ENCODE assay signal across 27 cellular contexts in the genomic region with DNA sequence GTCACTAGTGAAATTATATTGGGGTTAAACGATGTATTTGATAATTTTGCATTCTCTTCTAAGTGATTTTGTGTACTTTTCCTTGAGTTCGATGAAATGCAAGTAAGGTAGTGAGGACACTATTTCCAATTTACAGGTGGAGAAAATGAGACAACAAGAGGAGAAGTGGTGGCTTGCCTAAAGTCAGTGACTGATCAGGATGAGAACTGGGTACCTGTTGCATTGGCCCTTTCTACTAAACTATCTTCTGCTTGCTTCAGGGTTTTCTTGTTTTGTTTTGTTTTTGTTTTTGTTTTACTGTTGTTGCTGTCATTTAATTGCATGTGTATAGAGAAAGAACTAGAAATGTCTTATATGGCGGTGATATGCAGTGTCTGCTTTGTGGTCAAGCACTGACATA.
"Had no signal": no experiment of that assay in that cellular context is flagged by ENCODE, and none has a peak within 500 bp of the region (broad histone marks: within the 10 kb centered on the region; RNA-seq: fewer than 3 reads in every experiment).

No MANE protein-coding gene starts in this region.

- H3K9me3 Mint-ChIP-seq: immature natural killer cell; mesothelial cell of epicardium; naive B cell; natural killer cell; nephron progenitor cell; stimulated activated effector memory CD8-positive, alpha-beta T cell treated with anti-CD3 and anti-CD28 coated beads, Interleukin-12 subunit alpha, Interleukin-12 subunit beta, amount 100 ng/mL, for 72 hours; stimulated activated naive CD8-positive, alpha-beta T cell treated with anti-CD3 and anti-CD28 coated beads, Interleukin-15, Interleukin-2, amounts not matched to agents 100 ng/mL and 50 ng/mL, for 24 hours had no signal

- H3K9me3 ChIP-seq: left lung, ovary, prostate gland, suprapubic skin, thoracic aorta, tibial artery, upper lobe of right lung had no signal

- H3K27ac Mint-ChIP-seq: immature natural killer cell; mesothelial cell of epicardium; naive B cell; natural killer cell; nephron progenitor cell; stimulated activated effector memory CD8-positive, alpha-beta T cell treated with anti-CD3 and anti-CD28 coated beads, Interleukin-12 subunit alpha, Interleukin-12 subunit beta, amount 100 ng/mL, for 72 hours; stimulated activated naive CD8-positive, alpha-beta T cell treated with anti-CD3 and anti-CD28 coated beads, Interleukin-15, Interleukin-2, amounts not matched to agents 100 ng/mL and 50 ng/mL, for 24 hours had no signal

- H3K27me3 ChIP-seq: left lung, ovary, suprapubic skin, upper lobe of right lung had no signal

- H3K36me3 ChIP-seq: left lung, ovary, prostate gland, suprapubic skin, thoracic aorta, tibial artery, upper lobe of right lung had no signal

- H3K4me1 Mint-ChIP-seq: mesothelial cell of epicardium; nephron progenitor cell; stimulated activated effector memory CD8-positive, alpha-beta T cell treated with anti-CD3 and anti-CD28 coated beads, Interleukin-12 subunit alpha, Interleukin-12 subunit beta, amount 100 ng/mL, for 72 hours had no signal

- DNase-seq: hypothalamus; kidney; left colon; left lung; naive B cell; natural killer cell; nephron progenitor cell; ovary; retina; right cardiac atrium; stimulated activated CD4-positive, alpha-beta T cell treated with anti-CD3 and anti-CD28 coated beads, Interleukin-4, amount 100 ng/mL, for 24 hours; stimulated activated naive CD4-positive, alpha-beta T cell; tibial artery; trophoblast cell; upper lobe of right lung had no signal

- H3K27ac ChIP-seq: left lung, ovary, prostate gland, skin epidermis, suprapubic skin, thoracic aorta, tibial artery, upper lobe of right lung had no signal

- H3K36me3 Mint-ChIP-seq: mesothelial cell of epicardium; natural killer cell; stimulated activated effector memory CD8-positive, alpha-beta T cell treated with anti-CD3 and anti-CD28 coated beads, Interleukin-12 subunit alpha, Interleukin-12 subunit beta, amount 100 ng/mL, for 72 hours had no signal

- H3K4me3 Mint-ChIP-seq: immature natural killer cell; mesothelial cell of epicardium; naive B cell; natural killer cell; nephron progenitor cell; stimulated activated effector memory CD8-positive, alpha-beta T cell treated with anti-CD3 and anti-CD28 coated beads, Interleukin-12 subunit alpha, Interleukin-12 subunit beta, amount 100 ng/mL, for 72 hours; stimulated activated naive CD8-positive, alpha-beta T cell treated with anti-CD3 and anti-CD28 coated beads, Interleukin-15, Interleukin-2, amounts not matched to agents 100 ng/mL and 50 ng/mL, for 24 hours had no signal

- H3K4me3 ChIP-seq: left lung, lung, ovary, prostate gland, skin epidermis, suprapubic skin, thoracic aorta, tibial artery, upper lobe of right lung had no signal

- H3K4me1 ChIP-seq: left lung, prostate gland, suprapubic skin, tibial artery, upper lobe of right lung had no signal

- FAIRE-seq: islet of Langerhans, kidney, urothelium cell line had no signal

- ATAC-seq: left colon; left lung; natural killer cell; right cardiac atrium; sciatic nerve; stimulated activated effector memory CD8-positive, alpha-beta T cell treated with anti-CD3 and anti-CD28 coated beads, Interleukin-12 subunit alpha, Interleukin-12 subunit beta, amount 100 ng/mL, for 72 hours; upper lobe of right lung had no signal
